In the genomic region with DNA sequence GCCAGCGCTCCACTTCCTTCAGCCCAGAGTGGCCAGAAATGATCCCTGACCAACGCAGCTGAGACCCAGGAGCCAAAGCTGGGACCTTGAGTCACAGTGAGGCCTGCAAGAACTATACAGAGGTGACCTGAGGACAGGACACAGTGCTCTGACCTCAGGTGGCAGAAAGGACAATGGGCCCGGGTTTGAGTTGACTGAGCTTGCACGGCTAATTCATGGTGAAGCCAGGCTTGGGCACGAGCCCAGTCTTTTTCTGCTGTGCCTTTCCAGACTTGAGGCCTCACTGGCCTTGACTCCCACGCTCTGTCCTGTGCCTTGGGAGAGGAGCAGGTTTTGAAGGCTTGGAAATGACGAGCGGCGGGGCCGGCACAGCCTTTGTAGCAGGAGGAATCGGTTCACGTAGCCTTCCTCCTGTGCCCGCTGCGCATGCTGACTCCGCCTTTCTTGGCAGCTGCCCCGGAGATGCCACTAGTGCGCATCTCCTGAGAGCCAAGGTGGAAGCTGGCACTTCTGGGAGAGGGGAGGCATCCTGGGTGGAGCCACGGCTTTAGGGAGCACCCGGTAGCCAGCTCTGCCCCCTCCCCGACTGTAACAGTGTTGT, we compare ENCODE assay signal across 10 cellular contexts. TPM values are rescaled to one million over a fixed set of nuclear protein-coding genes. Genes with fewer than 3 reads are reported as not detected.
DNase-seq lines count a peak whose midpoint lies in the region; ATAC-seq and TF ChIP-seq lines count a peak whose summit lies in the region.
"Had no signal": no experiment of that assay in that cellular context is flagged by ENCODE, and none has a peak within 500 bp of the region (broad histone marks: within the 10 kb centered on the region; RNA-seq: fewer than 3 reads in every experiment).

No MANE protein-coding gene starts in this region.

- no peak for TF ChIP-seq POLR2A in heart left ventricle (IDR thresholded peaks at IDR 0.05)

- DNase-seq in H7 (peak; percentile 39), heart left ventricle (peak; percentile 47 to 78 (median 70)), posterior cingulate gyrus (peak; percentile 48 to 97 (median 78)), foreskin melanocyte (no peak), GM19238 (ENCODE audit: insufficient read length, low spot score) (no peak), LoVo (ENCODE audit: low spot score) (no peak)
- DNase-seq in activated CD4-positive, alpha-beta T cell treated with anti-CD3 and anti-CD28 coated beads for 1 hour = no peak
- DNase-seq: naive B cell had no signal

- H3K36me3 ChIP-seq in H7 (replicated peaks; ENCODE audit: control insufficient read depth, insufficient read depth, low read length) (peaks cover 13% of the 10 kb centered on the region), heart left ventricle (peaks cover 0 to 85% (median 64%) of the 10 kb centered on the region in 9 donors)

- H3K4me1 ChIP-seq in heart left ventricle = peaks cover 0 to 52% (median 18%) of the 10 kb centered on the region in 12 donors

- ATAC-seq in heart left ventricle = peak; percentile 14 to 54 (median 50)
- ATAC-seq: SK-N-SH treated with all-trans-retinoic acid at 6 μM for 48 hours had no signal

- H3K9me3 ChIP-seq in heart left ventricle = no peaks in the 10 kb centered on the region

- 32 to 50% (median 43%) methylated on average over 3 to 20 of the region's 20 CpGs for WGBS in heart left ventricle, 4 donors

- H3K27ac ChIP-seq in angular gyrus (ENCODE audit: low read depth, low read length) = peak overlapping the region; percentile 34
- peak overlapping the region in 11 of 12 donors; percentile 1 to 53 (median 34) for H3K27ac ChIP-seq in heart left ventricle

- no peak for TF ChIP-seq CTCF in heart left ventricle (IDR thresholded peaks at IDR 0.05)

- intact Hi-C loops in heart left ventricle (cut with DNase I) (loop anchor here in 2 of 10 donors (10.0 kb wide), 1 partner anchor 56 kb away; no protein-coding TSS in a partner anchor), posterior cingulate gyrus (cut with DNase I) (no loop called here)

- H3K4me3 ChIP-seq in H7 (ENCODE audit: insufficient read depth, low read depth, low read length) (no peak overlapping the region), heart left ventricle (peak overlapping the region in 1 of 12 donors; percentile 18)

- H3K27me3 ChIP-seq in H7 (ENCODE audit: control insufficient read depth, insufficient read depth, low read length) = no peaks in the 10 kb centered on the region
- no peaks in the 10 kb centered on the region for H3K27me3 ChIP-seq in heart left ventricle

RNA-seq across cellular contexts. Expression of gene NDEL1, which starts 34.9 kb away (rescaled TPM):
- total RNA-seq in H7 (2014; rRNA removed; shearing (Covaris generic)) = 18.6 and 32.8 TPM in 2 replicates
- 10 to 100 TPM; 23.3 to 35.2 (median 25.8) TPM for total RNA-seq in heart left ventricle
- polyA plus RNA-seq in heart left ventricle = 10 to 100 TPM; 16.5 to 36.4 TPM

Comparison
In these comparisons a context has a peak if more than half of its experiments do, and no peak if none do; other contexts are left out.
1. DNase-seq: peak in H7 (single experiment), heart left ventricle (5 of 5) and posterior cingulate gyrus (10 of 10); none in foreskin melanocyte (single experiment), activated CD4-positive, alpha-beta T cell treated with anti-CD3 and anti-CD28 coated beads for 1 hour (single experiment), GM19238 (single experiment) and LoVo (single experiment).